Comparison of ENCODE assay signal across 26 cellular contexts in the genomic region with DNA sequence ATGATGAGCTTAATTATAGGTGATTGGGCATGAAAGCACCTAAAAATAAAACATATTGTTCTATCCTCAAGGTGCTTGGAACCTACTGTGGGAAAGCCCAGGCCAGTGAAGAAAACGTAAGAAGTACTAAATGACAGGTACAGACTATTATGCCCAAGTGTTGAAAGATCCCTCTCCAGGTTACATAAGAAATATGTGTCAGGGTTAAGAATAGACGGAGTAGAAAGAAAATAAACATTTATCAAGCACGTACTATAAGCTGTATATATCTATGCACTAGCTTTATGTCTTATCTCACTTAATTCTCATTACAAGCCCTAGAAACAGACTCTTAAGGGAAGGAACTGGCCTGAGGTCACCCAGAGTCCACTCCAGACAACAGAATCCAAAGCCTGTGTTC.
"Had no signal": no experiment of that assay in that cellular context is flagged by ENCODE, and none has a peak within 500 bp of the region (broad histone marks: within the 10 kb centered on the region; RNA-seq: fewer than 3 reads in every experiment).

No MANE protein-coding gene starts in this region.

- DNase-seq: activated B cell treated with CpG ODN at 0.5 μM for 24 hours; activated CD4-positive, alpha-beta memory T cell treated with anti-CD3 and anti-CD28 coated beads for 36 hours; activated CD4-positive, alpha-beta T cell treated with anti-CD3 and anti-CD28 coated beads for 1 hour; activated CD4-positive, alpha-beta T cell treated with anti-CD3 and anti-CD28 coated beads, Interleukin-2, amount 10 ng/mL, durations not matched to agents 7 days and 5 days; activated CD8-positive, alpha-beta memory T cell treated with anti-CD3 and anti-CD28 coated beads for 24 hours; activated effector memory CD4-positive, alpha-beta T cell treated with anti-CD3 and anti-CD28 coated beads, Interleukin-2, amount 50 U/mL, for 16 hours; activated naive CD4-positive, alpha-beta T cell treated with Interleukin-2 at 50 U/mL for 16 hours; activated naive CD8-positive, alpha-beta T cell treated with anti-CD3 and anti-CD28 coated beads, Interleukin-2, amount 50 U/mL, for 24 hours; activated T-cell treated with anti-CD3 and anti-CD28 coated beads, Interleukin-2, amount 50 U/mL, for 4 hours; amniotic stem cell; Kasumi-1; KBM-7; NCI-H1105 treated with DMSO at 0.1 percent for 48 hours; NCI-H1436 treated with DMSO at 0.1 percent for 48 hours; NCI-H187; NCI-H2081; NCI-H510A treated with DMSO at 0.1 percent for 48 hours; NCI-H69; Peyer's patch; SHP77 treated with DMSO at 0.1 percent for 48 hours; T-helper 17 cell; T-helper 9 cell had no signal

- H3K36me3 ChIP-seq: ascending aorta, Peyer's patch had no signal

- ATAC-seq: activated naive CD4-positive, alpha-beta T cell treated with anti-CD3 and anti-CD28 coated beads, Interleukin-2, amount 50 U/mL, for 72 hours; activated naive CD8-positive, alpha-beta T cell treated with anti-CD3 and anti-CD28 coated beads, Interleukin-2, amount 50 U/mL, for 24 hours; activated T-cell treated with anti-CD3 and anti-CD28 coated beads, Interleukin-2, amount 50 U/mL, for 4 hours; T-helper 17 cell had no signal

- H3K4me3 Mint-ChIP-seq: activated B cell treated with CpG ODN at 0.5 μM for 24 hours; activated CD4-positive, alpha-beta memory T cell treated with anti-CD3 and anti-CD28 coated beads for 36 hours; activated CD4-positive, alpha-beta T cell treated with anti-CD3 and anti-CD28 coated beads, Interleukin-2, amount 10 ng/mL, durations not matched to agents 7 days and 5 days; activated naive CD8-positive, alpha-beta T cell treated with anti-CD3 and anti-CD28 coated beads, Interleukin-2, amount 50 U/mL, for 24 hours; activated T-cell treated with anti-CD3 and anti-CD28 coated beads, Interleukin-2, amount 50 U/mL, for 4 hours; brain; T-helper 17 cell had no signal

- H3K4me3 ChIP-seq: ascending aorta, Peyer's patch had no signal

- H3K27me3 ChIP-seq: ascending aorta, Peyer's patch had no signal

- H3K27me3 Mint-ChIP-seq: activated CD4-positive, alpha-beta memory T cell treated with anti-CD3 and anti-CD28 coated beads for 36 hours; T-helper 17 cell had no signal

- H3K27ac ChIP-seq: ascending aorta, Peyer's patch, RWPE1 had no signal

- H3K36me3 Mint-ChIP-seq: activated CD4-positive, alpha-beta memory T cell treated with anti-CD3 and anti-CD28 coated beads for 36 hours; activated naive CD4-positive, alpha-beta T cell treated with anti-CD3 and anti-CD28 coated beads, Interleukin-2, amount 50 U/mL, for 72 hours had no signal

- H3K27ac Mint-ChIP-seq: activated B cell treated with CpG ODN at 0.5 μM for 24 hours; activated CD4-positive, alpha-beta memory T cell treated with anti-CD3 and anti-CD28 coated beads for 36 hours; activated CD4-positive, alpha-beta T cell treated with anti-CD3 and anti-CD28 coated beads, Interleukin-2, amount 10 ng/mL, durations not matched to agents 7 days and 5 days; activated naive CD4-positive, alpha-beta T cell treated with anti-CD3 and anti-CD28 coated beads, Interleukin-2, amount 50 U/mL, for 72 hours; activated naive CD8-positive, alpha-beta T cell treated with anti-CD3 and anti-CD28 coated beads, Interleukin-2, amount 50 U/mL, for 24 hours; T-helper 17 cell had no signal

- H3K4me1 ChIP-seq: Peyer's patch had no signal

- H3K4me1 Mint-ChIP-seq: activated B cell treated with CpG ODN at 0.5 μM for 24 hours; activated CD4-positive, alpha-beta T cell treated with anti-CD3 and anti-CD28 coated beads, Interleukin-2, amount 10 ng/mL, durations not matched to agents 7 days and 5 days; activated naive CD8-positive, alpha-beta T cell treated with anti-CD3 and anti-CD28 coated beads, Interleukin-2, amount 50 U/mL, for 24 hours; T-helper 17 cell had no signal

- H3K9me3 ChIP-seq: ascending aorta, Peyer's patch had no signal
